In genomic region chr1:9542425-9542824, GRCh38 we compare ENCODE assay signal across 10 cellular contexts. TPM values are rescaled to one million over a fixed set of nuclear protein-coding genes. Genes with fewer than 3 reads are reported as not detected.
DNase-seq lines count a peak whose midpoint lies in the region; ATAC-seq and TF ChIP-seq lines count a peak whose summit lies in the region.
"Had no signal": no experiment of that assay in that cellular context is flagged by ENCODE, and none has a peak within 500 bp of the region (broad histone marks: within the 10 kb centered on the region; RNA-seq: fewer than 3 reads in every experiment).

No MANE protein-coding gene starts in this region.

- intact Hi-C loops in gastrocnemius medialis (cut with DNase I; ENCODE audit: low total_unique reads) = no loop called here

- POLR2A ChIA-PET in RWPE1 (lab: Yijun Ruan, JAX; ENCODE audit: low non-redundant PET) = no interaction called here

- H3K9me3 ChIP-seq in gastrocnemius medialis = no peaks in the 10 kb centered on the region
- H3K9me3 ChIP-seq: uterus had no signal

- no peak for TF ChIP-seq POLR2A in gastrocnemius medialis (IDR thresholded peaks at IDR 0.05)

- H3K36me3 ChIP-seq in gastrocnemius medialis = no peaks in the 10 kb centered on the region
- H3K36me3 ChIP-seq: uterus had no signal

- TF ChIP-seq CTCF in RWPE1 (conservative IDR thresholded peaks at IDR 0.05; ENCODE audit: low read depth) (no peak), fibroblast of pulmonary artery (IDR thresholded peaks at IDR 0.05; ENCODE audit: low read length, missing control alignments) (no peak), gastrocnemius medialis (IDR thresholded peaks at IDR 0.05 in 4 of 5, conservative IDR thresholded peaks at IDR 0.05 in 1 of 5) (no peak)

- H3K4me3 ChIP-seq in fibroblast of pulmonary artery (replicated peaks; ENCODE audit: low read depth, low read length) = no peak overlapping the region
- peak overlapping the region; percentile 23 to 37 (median 32) for H3K4me3 ChIP-seq in gastrocnemius medialis
- H3K4me3 ChIP-seq: uterus had no signal

- no peak for ATAC-seq in gastrocnemius medialis

- no peaks in the 10 kb centered on the region for H3K27me3 ChIP-seq in gastrocnemius medialis
- H3K27me3 ChIP-seq: uterus had no signal

- H3K27ac ChIP-seq in RWPE1 = peak overlapping the region; percentile 56
- peak overlapping the region; percentile 51 to 98 (median 60) for H3K27ac ChIP-seq in gastrocnemius medialis

- in situ Hi-C loops in gastrocnemius medialis (cut with MboI; ENCODE audit: low sequenced_read_pairs in 4 of 4) = no loop called here

- DNase-seq in NCI-H748 (lab: John Stamatoyannopoulos, UW; ENCODE audit: unreplicated experiment) = peak; percentile 4
- DNase-seq in NCI-H748 treated with DMSO at 0.1 percent for 48 hours (lab: John Stamatoyannopoulos, UW) = no peak
- no peak for DNase-seq in RWPE1 (ENCODE audit: low spot score)
- peak; percentile 66 for DNase-seq in fibroblast of pulmonary artery (ENCODE audit: low read depth)
- DNase-seq in gastrocnemius medialis = no peak
- DNase-seq in NCI-H187 (lab: John Stamatoyannopoulos, UW) = no peak
- no peak for DNase-seq in NCI-H774 (lab: John Stamatoyannopoulos, UW)
- DNase-seq in NCI-H226 = no peak
- DNase-seq: activated CD4-positive, CD25-positive, alpha-beta regulatory T cell treated with anti-CD3 and anti-CD28 coated beads, Interleukin-2, amount 50 U/mL, for 72 hours had no signal

- peaks cover 32 to 43% of the 10 kb centered on the region in 2 donors for H3K4me1 ChIP-seq in gastrocnemius medialis
- H3K4me1 ChIP-seq: uterus had no signal

- CTCF ChIA-PET in RWPE1 (lab: Yijun Ruan, JAX) = interaction anchor here (0.6 to 0.9 kb wide), 2 partner anchors 9 to 20 kb away, joined by 3 to 5 read pairs; no protein-coding TSS in a partner anchor

RNA-seq across cellular contexts. Expression of gene SLC25A33, which starts 3.2 kb away (rescaled TPM):
- 10 to 100 TPM; 40.3 to 88.6 (median 49.1) TPM for total RNA-seq in gastrocnemius medialis

RNA-seq across cellular contexts. Expression of gene TMEM201, which starts 46.3 kb away (rescaled TPM):
- total RNA-seq in gastrocnemius medialis = 10 to 100 TPM; 21.5 to 67.6 (median 31.7) TPM

Comparison
In these comparisons a context has a peak if more than half of its experiments do, and no peak if none do; other contexts are left out.
1. DNase-seq: peak in NCI-H748 (single experiment) and fibroblast of pulmonary artery (single experiment); none in NCI-H748 treated with DMSO at 0.1 percent for 48 hours (single experiment), RWPE1 (single experiment), gastrocnemius medialis (0 of 2), NCI-H187 (0 of 2), NCI-H774 (single experiment) and NCI-H226 (single experiment).